ENCODE assay signal across 30 cellular contexts in the genomic region with DNA sequence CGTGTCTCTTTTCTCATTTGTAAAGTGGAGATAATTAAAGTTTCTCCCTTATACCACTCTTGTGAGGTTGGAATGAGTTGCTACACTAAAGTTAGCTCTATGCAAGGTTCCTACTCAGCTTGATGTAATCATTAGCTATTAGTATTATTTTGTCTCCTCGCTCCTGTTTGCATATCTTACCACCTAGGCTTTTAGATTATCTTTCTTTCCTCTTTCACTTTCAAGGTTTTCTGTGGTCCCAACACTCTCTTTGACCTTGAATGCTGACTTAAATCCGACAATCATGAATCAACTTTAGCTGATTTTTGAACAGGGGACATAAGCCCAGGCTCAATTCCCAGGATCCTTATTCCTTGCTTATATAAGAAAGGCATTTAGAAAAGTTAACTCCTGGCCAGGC.
"Had no signal": no experiment of that assay in that cellular context is flagged by ENCODE, and none has a peak within 500 bp of the region (broad histone marks: within the 10 kb centered on the region; RNA-seq: fewer than 3 reads in every experiment).

No MANE protein-coding gene starts in this region.

- H3K4me1 ChIP-seq: SJCRH30 had no signal

- ATAC-seq: Panc1, Right ventricle myocardium inferior, SK-N-SH treated with all-trans-retinoic acid at 6 μM for 48 hours, T-cell had no signal

- H3K4me3 ChIP-seq: PC-9, SJCRH30, SK-N-MC had no signal

- H3K27ac ChIP-seq: PC-9, RWPE1, SJCRH30, SK-N-MC had no signal

- FAIRE-seq: RCC 7860 had no signal

- H2AFZ ChIP-seq: PC-9 had no signal

- H3K4me2 ChIP-seq: PC-9 had no signal

- H3K9me3 ChIP-seq: SJCRH30 had no signal

- DNase-seq: MM.1S, MV-4-11, NCI-H1092, NCI-H1105, NCI-H1417 treated with DMSO at 0.1 percent for 48 hours, NCI-H1436 treated with DMSO at 0.1 percent for 48 hours, NCI-H1694 treated with DMSO at 0.1 percent for 48 hours, NCI-H187 treated with DMSO at 0.1 percent for 48 hours, NCI-H2029, NCI-H2081, NCI-H2171 treated with DMSO at 0.1 percent for 48 hours, NCI-H2227 treated with DMSO at 0.1 percent for 48 hours, NCI-H345, NCI-H446, NCI-H510A treated with DMSO at 0.1 percent for 48 hours, NCI-H526, NCI-H69, NCI-H748 treated with DMSO at 0.1 percent for 48 hours, NCI-H82, PC-9, SHP77, SIG-M5, SJCRH30, T-cell had no signal

- H3K36me3 ChIP-seq: SJCRH30 had no signal
